Comparison of ENCODE assay signal across 8 cellular contexts in genomic region chr1:30718091-30718635, GRCh38. TPM values are rescaled to one million over a fixed set of nuclear protein-coding genes. Genes with fewer than 3 reads are reported as not detected.
DNase-seq lines count a peak whose midpoint lies in the region; ATAC-seq and TF ChIP-seq lines count a peak whose summit lies in the region.

No MANE protein-coding gene starts in this region.

- peak overlapping the region; percentile 58 for H3K4me3 ChIP-seq in AG10803 (ENCODE audit: low read length)

- no peak for TF ChIP-seq CTCF in AG10803 (conservative IDR thresholded peaks at IDR 0.05; ENCODE audit: low read length)

- peak; percentile 97 for DNase-seq in AG10803 (ENCODE audit: low read depth)
- peak; percentile 90 for DNase-seq in GM19238 (ENCODE audit: insufficient read length, low spot score)
- peak; percentile 95 for DNase-seq in NCI-H460 (ENCODE audit: extremely low read depth, low read depth)
- DNase-seq in activated CD4-positive, alpha-beta T cell treated with anti-CD3 and anti-CD28 coated beads for 1 hour: peak; percentile 99
- peak; percentile 91 to 99 for DNase-seq in cerebellar nuclear complex (lab: John Stamatoyannopoulos, UW)
- DNase-seq in kidney tubule cell (ENCODE audit: low spot score): peak; percentile 97
- peak; percentile 99 to 100 for DNase-seq in stimulated activated CD4-positive, alpha-beta T cell treated with anti-CD3 and anti-CD28 coated beads, Interleukin-1b, Interleukin-23, amount 100 ng/mL, for 1 hour (ENCODE audit: low read depth in 2 of 2)

- peak; percentile 47 for ATAC-seq in HG03378 (IDR thresholded peaks at IDR 0.05; ENCODE audit: unreplicated experiment)

RNA-seq across cellular contexts. Expression of gene MATN1, which starts 5.2 kb away (rescaled TPM):
- total RNA-seq in NCI-H460 (2014; rRNA removed; shearing (Covaris generic)): 0.09 and 0.30 TPM in 2 replicates
- not detected in 2 replicates for polyA plus RNA-seq in NCI-H460 (2014; cell fraction: nucleus; rRNA removed)

RNA-seq across cellular contexts. Expression of gene LAPTM5, which starts 39.4 kb away (rescaled TPM):
- total RNA-seq in NCI-H460 (2014; rRNA removed; shearing (Covaris generic)): not detected in 2 replicates
- not detected in 2 replicates for polyA plus RNA-seq in NCI-H460 (2014; cell fraction: nucleus; rRNA removed)

Comparison
In these comparisons a context has a peak if more than half of its experiments do, and no peak if none do; other contexts are left out.
1. Peak in every context shown above with its lines: DNase-seq, ATAC-seq and H3K4me3 ChIP-seq.